8 cellular contexts compared by ENCODE assay signal in genomic region chr7:39271386-39271785, GRCh38.
DNase-seq lines count a peak whose midpoint lies in the region; TF ChIP-seq lines count a peak whose summit lies in the region.

No MANE protein-coding gene starts in this region.

- H3K27ac Mint-ChIP-seq in chondrocyte (ENCODE audit: unreplicated experiment), result no peak overlapping the region

- TF ChIP-seq CTCF in chondrocyte (IDR thresholded peaks at IDR 0.05) (no peak), GM20000 (IDR thresholded peaks at IDR 0.05; ENCODE audit: extremely low read depth, missing control alignments) (no peak)

- H3K4me1 Mint-ChIP-seq in chondrocyte (ENCODE audit: low read depth), result peaks cover 21% of the 10 kb centered on the region

- DNase-seq in DMS 273 (lab: John Stamatoyannopoulos, UW; ENCODE audit: unreplicated experiment) (peak; percentile 97), NCI-H2171 (lab: John Stamatoyannopoulos, UW) (peak; percentile 80), chondrocyte (ENCODE audit: low spot score) (no peak), myocyte (ENCODE audit: low read depth) (peak; percentile 87), GM20000 (ENCODE audit: low spot score) (no peak), RKO (ENCODE audit: low spot score) (no peak), iPS-NIHi7 (ENCODE audit: extremely low spot score) (no peak), putamen (ENCODE audit: low spot score) (no peak)

- H3K4me3 Mint-ChIP-seq in chondrocyte (ENCODE audit: unreplicated experiment), result peak overlapping the region; percentile 18

- H3K36me3 Mint-ChIP-seq in chondrocyte (ENCODE audit: low read depth), result no peaks in the 10 kb centered on the region

- H3K27me3 Mint-ChIP-seq in chondrocyte (ENCODE audit: low read depth), result no peaks in the 10 kb centered on the region

- no peaks in the 10 kb centered on the region for H3K9me3 Mint-ChIP-seq in chondrocyte (ENCODE audit: low read depth)

Comparison
In these comparisons a context has a peak if more than half of its experiments do, and no peak if none do; other contexts are left out.
1. DNase-seq: peak in DMS 273 (single experiment), NCI-H2171 (single experiment) and myocyte (single experiment); none in chondrocyte (single experiment), GM20000 (single experiment), RKO (single experiment), iPS-NIHi7 (single experiment) and putamen (single experiment).